In the genomic region with DNA sequence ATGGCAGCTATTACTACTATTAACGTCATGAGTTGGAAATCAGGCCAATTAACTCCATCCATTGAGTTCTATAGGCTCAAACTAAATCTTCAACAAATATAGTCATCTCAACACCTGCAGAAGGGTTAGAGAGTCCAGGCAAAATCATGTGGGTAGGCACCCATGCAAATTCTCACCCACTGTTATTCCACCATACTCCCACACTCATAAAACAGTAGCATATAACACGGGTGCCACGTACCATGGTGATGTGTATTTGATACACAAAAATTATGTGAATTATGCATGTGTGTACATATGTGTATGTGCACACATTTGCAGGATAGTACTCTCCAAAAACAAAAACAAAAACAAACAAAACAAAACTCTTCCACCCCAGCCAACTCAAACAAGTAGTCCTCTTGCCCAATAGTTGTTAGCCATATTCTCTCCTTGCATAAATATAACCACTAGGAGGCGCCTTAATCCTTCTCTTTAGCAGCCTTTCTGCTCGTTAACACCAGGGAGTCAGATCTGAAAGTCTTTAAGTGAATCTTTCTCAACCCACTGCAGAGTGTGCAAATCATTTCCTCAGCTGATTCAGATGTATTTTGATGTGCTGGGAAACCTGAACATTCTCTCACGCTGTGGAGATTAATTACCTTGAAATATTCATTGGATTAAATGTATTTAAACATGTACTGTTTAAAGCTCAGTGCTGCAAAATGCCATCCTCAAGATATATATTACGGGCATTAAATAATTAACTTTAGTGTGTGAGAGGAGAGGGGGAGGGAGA, we compare ENCODE assay signal across 9 cellular contexts. TPM values are rescaled to one million over a fixed set of nuclear protein-coding genes. Genes with fewer than 3 reads are reported as not detected.
DNase-seq lines count a peak whose midpoint lies in the region; ATAC-seq and TF ChIP-seq lines count a peak whose summit lies in the region.
"Had no signal": no experiment of that assay in that cellular context is flagged by ENCODE, and none has a peak within 500 bp of the region (broad histone marks: within the 10 kb centered on the region; RNA-seq: fewer than 3 reads in every experiment).

No MANE protein-coding gene starts in this region.

- H3K27ac ChIP-seq in KMS-11: no peak overlapping the region
- H3K27ac ChIP-seq in mammary epithelial cell (ENCODE audit: insufficient read depth, low read depth, low read length): no peak overlapping the region
- H3K27ac ChIP-seq in thyroid gland: no peak overlapping the region

- no peaks in the 10 kb centered on the region for H3K27me3 ChIP-seq in KMS-11 (ENCODE audit: insufficient read depth, low read depth)
- H3K27me3 ChIP-seq in NT2/D1 (ENCODE audit: insufficient read depth, insufficient read length): no peaks in the 10 kb centered on the region
- no peaks in the 10 kb centered on the region for H3K27me3 ChIP-seq in mammary epithelial cell (ENCODE audit: insufficient read depth, low read length)
- H3K27me3 ChIP-seq in kidney epithelial cell (ENCODE audit: control insufficient read depth, insufficient read depth, low read length): no peaks in the 10 kb centered on the region
- H3K27me3 ChIP-seq in thyroid gland: no peaks in the 10 kb centered on the region

- H3K9ac ChIP-seq in KMS-11 (no peak overlapping the region), NT2/D1 (ENCODE audit: insufficient read length, low read depth) (no peak overlapping the region), mammary epithelial cell (ENCODE audit: insufficient read depth, low read length) (no peak overlapping the region)

- H4K20me1 ChIP-seq in KMS-11 (ENCODE audit: insufficient read depth): no peaks in the 10 kb centered on the region
- no peaks in the 10 kb centered on the region for H4K20me1 ChIP-seq in mammary epithelial cell (ENCODE audit: insufficient read depth, low read length)

- peak; percentile 83 for ATAC-seq in GM21529 (IDR thresholded peaks at IDR 0.05; ENCODE audit: unreplicated experiment)

- H3K79me2 ChIP-seq in KMS-11 (ENCODE audit: insufficient read depth, low read depth) (no peaks in the 10 kb centered on the region), mammary epithelial cell (ENCODE audit: insufficient read depth, low read length) (no peaks in the 10 kb centered on the region)

- H2AFZ ChIP-seq in KMS-11 (ENCODE audit: low read depth) (no peak overlapping the region), mammary epithelial cell (ENCODE audit: low read depth, low read length) (no peak overlapping the region)

- TF ChIP-seq CTCF in KMS-11 (conservative IDR thresholded peaks at IDR 0.05; ENCODE audit: low read depth, low read length) (peak; percentile 90), mammary epithelial cell (conservative IDR thresholded peaks at IDR 0.05 in 1 of 2, IDR thresholded peaks at IDR 0.05 in 1 of 2; ENCODE audit: extremely low read depth in 1 of 2, insufficient read depth in 1 of 2, low read depth in 1 of 2, low read length in 2 of 2) (peak; percentile 80 to 81), kidney epithelial cell (IDR thresholded peaks at IDR 0.05; ENCODE audit: insufficient read depth, low read length, poor library complexity, severe bottlenecking) (peak; percentile 67), thyroid gland (IDR thresholded peaks at IDR 0.05) (peak; percentile 27 to 86 (median 75))

- no peaks in the 10 kb centered on the region for H3K36me3 ChIP-seq in KMS-11 (ENCODE audit: insufficient read depth)
- H3K36me3 ChIP-seq in NT2/D1 (ENCODE audit: insufficient read depth, insufficient read length, low read length): peaks cover 11% of the 10 kb centered on the region
- no peaks in the 10 kb centered on the region for H3K36me3 ChIP-seq in mammary epithelial cell (ENCODE audit: insufficient read depth, low read length)
- no peaks in the 10 kb centered on the region for H3K36me3 ChIP-seq in kidney epithelial cell (ENCODE audit: control insufficient read depth, insufficient read depth, low read length)
- H3K36me3 ChIP-seq in thyroid gland: no peaks in the 10 kb centered on the region

- DNase-seq in G401 (ENCODE audit: low spot score): peak; percentile 69
- peak; percentile 66 for DNase-seq in NT2/D1 (ENCODE audit: low read depth, low spot score)
- peak; percentile 67 for DNase-seq in mammary epithelial cell
- DNase-seq in kidney epithelial cell (ENCODE audit: low read depth): peak; percentile 63
- DNase-seq in thyroid gland: no peak
- DNase-seq in activated CD8-positive, alpha-beta memory T cell treated with anti-CD3 and anti-CD28 coated beads for 24 hours: no peak
- DNase-seq: activated T-cell treated with anti-CD3 and anti-CD28 coated beads, Interleukin-2, amount 50 U/mL, for 4 hours had no signal

- TF ChIP-seq POLR2A in thyroid gland (IDR thresholded peaks at IDR 0.05): no peak

- BruUV-seq in mammary epithelial cell (replicated peaks; lab: Mats Ljungman, UMichigan): no TSS peak

- H3K4me2 ChIP-seq in KMS-11: peak overlapping the region; percentile 38
- H3K4me2 ChIP-seq in mammary epithelial cell (ENCODE audit: insufficient read depth, low read depth, low read length): no peak overlapping the region

- no peak overlapping the region for H3K4me3 ChIP-seq in KMS-11 (IDR thresholded peaks at IDR 0.05; ENCODE audit: insufficient read depth, low read depth, low read length)
- no peak overlapping the region for H3K4me3 ChIP-seq in NT2/D1 (ENCODE audit: insufficient read length, low read depth)
- no peak overlapping the region for H3K4me3 ChIP-seq in mammary epithelial cell (replicated peaks in 1 of 3; ENCODE audit: insufficient read depth in 1 of 3, low read depth in 2 of 3, low read length in 3 of 3)
- H3K4me3 ChIP-seq in kidney epithelial cell (ENCODE audit: low read depth, low read length): no peak overlapping the region
- H3K4me3 ChIP-seq in thyroid gland (replicated peaks in 1 of 3): no peak overlapping the region

- in situ Hi-C loops in G401 (cut with HindIII; ENCODE audit: low sequenced_read_pairs): no loop called here
- in situ Hi-C loops in mammary epithelial cell (cut with MboI; ENCODE audit: low sequenced_read_pairs in 2 of 2): no loop called here

- 43% methylated on average over 6 of the region's 7 CpGs for WGBS in mammary epithelial cell (ENCODE audit: low coverage, missing lambda C conversion rate)
- 45 to 58% methylated on average over 7 of the region's 7 CpGs for WGBS in thyroid gland, 2 donors

- no peaks in the 10 kb centered on the region for H3K9me3 ChIP-seq in NT2/D1 (ENCODE audit: insufficient read depth, low read length)
- no peaks in the 10 kb centered on the region for H3K9me3 ChIP-seq in mammary epithelial cell (replicated peaks; ENCODE audit: insufficient read depth, low read length)
- no peaks in the 10 kb centered on the region for H3K9me3 ChIP-seq in thyroid gland

- intact Hi-C loops in mammary epithelial cell (cut with micrococcal nuclease) (loop anchor here (1.0 to 2.0 kb wide), 3 partner anchors 93 to 201 kb away; no protein-coding TSS in a partner anchor), thyroid gland (cut with DNase I) (loop anchor here (5.0 kb wide), 1 partner anchor 135 kb away; no protein-coding TSS in a partner anchor)

- H3K4me1 ChIP-seq in KMS-11 (ENCODE audit: low read depth, poor library complexity, severe bottlenecking) (peaks cover 20% of the 10 kb centered on the region), NT2/D1 (ENCODE audit: insufficient read depth, insufficient read length) (no peaks in the 10 kb centered on the region), mammary epithelial cell (ENCODE audit: insufficient read depth, low read length) (no peaks in the 10 kb centered on the region), thyroid gland (no peaks in the 10 kb centered on the region)

- CTCF ChIA-PET in mammary epithelial cell (lab: Charles Lee; ENCODE audit: low non-redundant PET): interaction anchor here (0.6 to 0.7 kb wide), 5 partner anchors 74 to 889 kb away, joined by 3 to 7 read pairs (median 4); no protein-coding TSS in a partner anchor

- dilution Hi-C loops in mammary epithelial cell (cut with HindIII; ENCODE audit: low sequenced_read_pairs): loop anchor here (5.0 to 10.0 kb wide), 3 partner anchors 45 to 237 kb away; no protein-coding TSS in a partner anchor

RNA-seq across cellular contexts. Expression of gene COPB2, which starts 38.0 kb away (rescaled TPM):
- 79.8 and 98.7 TPM in 2 replicates for total RNA-seq in G401 (2014; rRNA removed; shearing (Covaris generic))
- total RNA-seq in mammary epithelial cell (100 to 1,000 TPM; 108 to 132 TPM), kidney epithelial cell (79.0 and 98.1 TPM in 2 replicates), thyroid gland (100 to 1,000 TPM; 106 to 202 (median 137) TPM)
- 86.5 TPM for polyA plus RNA-seq in mammary epithelial cell
- 92.9 TPM for polyA minus RNA-seq in mammary epithelial cell

RNA-seq across cellular contexts. Expression of gene RBP2, which starts 48.8 kb away (rescaled TPM):
- total RNA-seq in G401 (2014; rRNA removed; shearing (Covaris generic)): not detected in 2 replicates
- total RNA-seq in mammary epithelial cell (not detected), kidney epithelial cell (not detected in 2 replicates), thyroid gland (not detected)
- not detected for polyA plus RNA-seq in mammary epithelial cell
- not detected for polyA minus RNA-seq in mammary epithelial cell
- total RNA-seq: activated T-cell treated with anti-CD3 and anti-CD28 coated beads, Interleukin-2, amount 50 U/mL, for 4 hours had no signal

Comparison
In these comparisons a context has a peak if more than half of its experiments do, and no peak if none do; other contexts are left out.
1. DNase-seq: peak in G401 (single experiment), NT2/D1 (single experiment), mammary epithelial cell (single experiment) and kidney epithelial cell (single experiment); none in thyroid gland (0 of 2) and activated CD8-positive, alpha-beta memory T cell treated with anti-CD3 and anti-CD28 coated beads for 24 hours (single experiment).
2. Peak in every context shown above with its lines, with median percentiles within 50 percentile points of each other: CTCF ChIP-seq.